ENCODE assay signal across 20 cellular contexts in genomic region chr2:61727746-61728145, GRCh38.
DNase-seq lines count a peak whose midpoint lies in the region; ATAC-seq and TF ChIP-seq lines count a peak whose summit lies in the region.
"Had no signal": no experiment of that assay in that cellular context is flagged by ENCODE, and none has a peak within 500 bp of the region (broad histone marks: within the 10 kb centered on the region; RNA-seq: fewer than 3 reads in every experiment).

No MANE protein-coding gene starts in this region.

- no peaks in the 10 kb centered on the region for H3K79me2 ChIP-seq in osteoblast (ENCODE audit: insufficient read depth, low read length)

- peaks cover 5% of the 10 kb centered on the region for H3K27me3 ChIP-seq in osteoblast (ENCODE audit: insufficient read depth, low read length)
- H3K27me3 ChIP-seq: BLaER1 treated with 17β-estradiol and CSF1 and Interleukin-3, amounts not matched to agents 10 nM and 100 nM; thyroid gland had no signal

- H3K4me2 ChIP-seq in osteoblast (ENCODE audit: insufficient read depth, low read length) = no peak overlapping the region
- H3K4me2 ChIP-seq: BLaER1 treated with 17β-estradiol and CSF1 and Interleukin-3, amounts not matched to agents 10 nM and 100 nM; GM23338 had no signal

- no peak for TF ChIP-seq CTCF in osteoblast (IDR thresholded peaks at IDR 0.05; ENCODE audit: extremely low read depth, low read depth, low read length)

- H3K4me1 ChIP-seq in osteoblast (ENCODE audit: insufficient read depth, low read length) = no peaks in the 10 kb centered on the region
- H3K4me1 ChIP-seq: thyroid gland had no signal

- no peak for DNase-seq in activated CD4-positive, CD25-positive, alpha-beta regulatory T cell (lab: John Stamatoyannopoulos, UW)
- DNase-seq in KBM-7 (peak; percentile 12), amniotic epithelial cell (ENCODE audit: low read depth) (peak; percentile 44), osteoblast (ENCODE audit: insufficient read length, low spot score, missing footprints) (peak; percentile 50), epidermal melanocyte (ENCODE audit: insufficient read length, low spot score) (no peak), amygdala (lab: John Stamatoyannopoulos, UW) (no peak), NOMO-1 treated with dmso at 0.1 percent for 144 hours (lab: John Stamatoyannopoulos, UW; ENCODE audit: unreplicated experiment) (no peak)
- DNase-seq: aorta, left colon, MV-4-11, NCI-H1930, NCI-H446 treated with DMSO at 0.1 percent for 48 hours, small intestine, thyroid gland, WERI-Rb-1 had no signal

- peaks cover 2% of the 10 kb centered on the region for H3K9me3 ChIP-seq in osteoblast (ENCODE audit: low read depth, low read length)
- H3K9me3 ChIP-seq: thyroid gland had no signal

- no peaks in the 10 kb centered on the region for H3K36me3 ChIP-seq in osteoblast (ENCODE audit: insufficient read depth, low read length)
- H3K36me3 ChIP-seq: BLaER1 treated with 17β-estradiol and CSF1 and Interleukin-3, amounts not matched to agents 10 nM and 100 nM; thyroid gland; WERI-Rb-1 had no signal

- H2AFZ ChIP-seq in osteoblast (ENCODE audit: low read length) = no peak overlapping the region
- H2AFZ ChIP-seq: GM23338 had no signal

- no peaks in the 10 kb centered on the region for H4K20me1 ChIP-seq in osteoblast (ENCODE audit: insufficient read depth, low read length)
- H4K20me1 ChIP-seq: BLaER1 treated with 17β-estradiol and CSF1 and Interleukin-3, amounts not matched to agents 10 nM and 100 nM had no signal

- H3K27ac ChIP-seq in osteoblast (ENCODE audit: low read depth, low read length) = no peak overlapping the region
- H3K27ac ChIP-seq: 22Rv1; BLaER1 treated with 17β-estradiol and CSF1 and Interleukin-3, amounts not matched to agents 10 nM and 100 nM; thyroid gland; WERI-Rb-1 had no signal

- ATAC-seq in activated CD4-positive, CD25-positive, alpha-beta regulatory T cell treated with anti-CD3 and anti-CD28 coated beads, Interleukin-2, amount 50 U/mL, for 24 hours = peak; percentile 60 to 66
- ATAC-seq: GM23338, left colon, Right ventricle myocardium inferior had no signal

- in situ Hi-C loops in KBM-7 (cut with MboI; ENCODE audit: low pct_unique_long_range_greater_than_20kb, low sequenced_read_pairs) = no loop called here

- no peak overlapping the region for H3K4me3 ChIP-seq in osteoblast (ENCODE audit: insufficient read depth, low read length)
- H3K4me3 ChIP-seq: BLaER1 treated with 17β-estradiol and CSF1 and Interleukin-3, amounts not matched to agents 10 nM and 100 nM; GM23338; thyroid gland had no signal

Comparison
In these comparisons a context has a peak if more than half of its experiments do, and no peak if none do; other contexts are left out.
1. DNase-seq: peak in KBM-7 (single experiment), amniotic epithelial cell (single experiment) and osteoblast (single experiment); none in activated CD4-positive, CD25-positive, alpha-beta regulatory T cell (0 of 4), epidermal melanocyte (single experiment), amygdala (0 of 56) and NOMO-1 treated with dmso at 0.1 percent for 144 hours (single experiment).